17 cellular contexts compared by ENCODE assay signal in the genomic region with DNA sequence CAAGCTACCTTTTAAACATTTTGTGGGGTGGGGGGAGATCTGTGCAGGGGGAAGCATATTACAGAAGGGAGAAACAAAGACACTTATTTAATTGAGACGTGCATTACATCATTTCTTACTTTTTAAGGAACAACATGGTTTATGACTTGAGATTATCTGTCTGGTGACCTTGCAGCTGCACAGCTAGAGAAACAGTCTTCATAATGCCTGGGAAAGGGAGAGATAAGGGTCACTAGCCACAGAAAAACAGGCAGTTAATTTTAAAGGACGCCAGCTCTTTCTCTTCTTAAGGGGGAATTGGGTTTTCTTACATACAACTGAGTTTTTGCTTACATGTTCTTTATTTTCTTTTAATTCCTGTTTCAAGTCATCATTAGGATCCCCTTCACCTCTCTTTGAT.
"Had no signal": no experiment of that assay in that cellular context is flagged by ENCODE, and none has a peak within 500 bp of the region (broad histone marks: within the 10 kb centered on the region; RNA-seq: fewer than 3 reads in every experiment).

No MANE protein-coding gene starts in this region.

- H3K27me3 ChIP-seq: breast epithelium, neutrophil, thyroid gland had no signal

- H3K4me1 ChIP-seq: breast epithelium, thyroid gland had no signal

- H3K9me3 ChIP-seq: breast epithelium, mucosa of descending colon, neutrophil, thyroid gland had no signal

- ATAC-seq: activated CD4-positive, alpha-beta T cell treated with anti-CD3 and anti-CD28 coated beads for 36 hours; activated CD8-positive, alpha-beta T cell treated with anti-CD3 and anti-CD28 coated beads for 36 hours; esophagus mucosa; mucosa of descending colon; naive thymus-derived CD8-positive, alpha-beta T cell had no signal

- H3K4me3 ChIP-seq: breast epithelium, dorsolateral prefrontal cortex, mucosa of descending colon, thyroid gland had no signal

- H3K27ac ChIP-seq: breast epithelium, dorsolateral prefrontal cortex, neutrophil, thyroid gland, VCaP had no signal

- DNase-seq: activated CD4-positive, alpha-beta T cell treated with anti-CD3 and anti-CD28 coated beads for 36 hours; activated CD8-positive, alpha-beta memory T cell treated with anti-CD3 and anti-CD28 coated beads, Interleukin-2, amount 50 U/mL, for 48 hours; activated CD8-positive, alpha-beta T cell treated with anti-CD3 and anti-CD28 coated beads for 36 hours; activated naive CD8-positive, alpha-beta T cell treated with anti-CD3 and anti-CD28 coated beads, Interleukin-2, amount 10 ng/mL, durations not matched to agents 7 days and 5 days; aorta; dorsolateral prefrontal cortex; glutamatergic neuron; immature natural killer cell; mammary epithelial cell; mucosa of descending colon; naive thymus-derived CD8-positive, alpha-beta T cell; retina; thyroid gland had no signal

- H3K36me3 ChIP-seq: breast epithelium, neutrophil, thyroid gland had no signal
